20 cellular contexts compared by ENCODE assay signal in the genomic region with DNA sequence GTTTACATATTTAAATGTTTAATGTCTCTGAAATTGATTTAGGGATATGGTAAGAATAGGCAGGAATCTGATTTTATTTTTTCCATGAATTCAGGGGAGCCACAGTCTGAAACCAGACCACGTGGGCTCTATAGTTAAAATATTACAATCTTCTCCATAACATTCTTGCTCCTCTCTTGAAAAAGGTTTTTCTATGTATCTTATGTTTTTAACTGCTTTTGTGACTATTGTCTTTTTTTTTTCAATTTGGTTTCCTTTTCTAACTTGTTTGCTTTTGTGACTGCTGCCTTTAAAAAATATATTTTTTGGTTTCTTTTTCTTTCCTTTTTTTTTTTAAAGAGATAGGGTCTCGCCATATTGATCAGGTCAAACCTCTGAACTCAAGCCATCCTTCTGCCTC. TPM values are rescaled to one million over a fixed set of nuclear protein-coding genes. Genes with fewer than 3 reads are reported as not detected.
DNase-seq lines count a peak whose midpoint lies in the region; ATAC-seq, FAIRE-seq and TF ChIP-seq lines count a peak whose summit lies in the region.
"Had no signal": no experiment of that assay in that cellular context is flagged by ENCODE, and none has a peak within 500 bp of the region (broad histone marks: within the 10 kb centered on the region; RNA-seq: fewer than 3 reads in every experiment).

No MANE protein-coding gene starts in this region.

- peak overlapping the region; percentile 14 for H3K4me3 Mint-ChIP-seq in activated CD4-positive, alpha-beta T cell treated with anti-CD3 and anti-CD28 coated beads, Interleukin-2, amount 10 ng/mL, durations not matched to agents 24 days and 14 days
- H3K4me3 Mint-ChIP-seq in CD4-positive, CD25-positive, alpha-beta regulatory T cell, result peak overlapping the region in 3 of 4 donors; percentile 6 to 73 (median 66)
- H3K4me3 Mint-ChIP-seq in activated CD8-positive, alpha-beta T cell treated with anti-CD3 and anti-CD28 coated beads for 36 hours, result no peak overlapping the region
- H3K4me3 Mint-ChIP-seq: CD14-positive monocyte, GM23338 had no signal

- 56% methylated on average over 2 of the region's 2 CpGs for WGBS in K562 (ENCODE audit: insufficient coverage, low coverage, missing lambda C conversion rate)
- 73 to 80% (median 80%) methylated on average over 2 of the region's 2 CpGs for WGBS in ovary, 3 donors

- peak overlapping the region; percentile 59 for H3K4me3 ChIP-seq in CD4-positive, CD25-positive, alpha-beta regulatory T cell (ENCODE audit: low read depth, low read length)
- H3K4me3 ChIP-seq in K562 (no peak overlapping the region), ovary (no peak overlapping the region)
- H3K4me3 ChIP-seq: GM23338 had no signal

- peak overlapping the region; percentile 31 for H3K27ac ChIP-seq in CD4-positive, CD25-positive, alpha-beta regulatory T cell (ENCODE audit: insufficient read depth, low read length, poor library complexity, severe bottlenecking)
- peak overlapping the region; percentile 74; the same call in 2 of the 3 replicates for H3K27ac ChIP-seq in K562 (ENCODE audit: extremely low read depth, low read depth, low read length)
- no peak overlapping the region for H3K27ac ChIP-seq in ovary
- H3K27ac ChIP-seq: HL-60 had no signal

- H3K27me3 Mint-ChIP-seq in activated CD4-positive, alpha-beta T cell treated with anti-CD3 and anti-CD28 coated beads, Interleukin-2, amount 10 ng/mL, durations not matched to agents 24 days and 14 days, result no peaks in the 10 kb centered on the region
- no peaks in the 10 kb centered on the region for H3K27me3 Mint-ChIP-seq in CD4-positive, CD25-positive, alpha-beta regulatory T cell
- H3K27me3 Mint-ChIP-seq in activated CD8-positive, alpha-beta T cell treated with anti-CD3 and anti-CD28 coated beads for 36 hours, result no peaks in the 10 kb centered on the region

- no peaks in the 10 kb centered on the region for H3K36me3 ChIP-seq in CD4-positive, CD25-positive, alpha-beta regulatory T cell (ENCODE audit: control insufficient read depth, insufficient read depth, low read length)
- H3K36me3 ChIP-seq in K562 (ENCODE audit: control insufficient read depth, insufficient read depth, low read length) (no peaks in the 10 kb centered on the region), ovary (no peaks in the 10 kb centered on the region)

- peak overlapping the region in 1 of 2 experiments; percentile 29; a peak in 1 of 4 replicates for H3K9ac ChIP-seq in K562 (ENCODE audit: insufficient read depth in 1 of 2, low read depth in 2 of 2, low read length in 2 of 2)

- H3K9me3 Mint-ChIP-seq in activated CD4-positive, alpha-beta T cell treated with anti-CD3 and anti-CD28 coated beads, Interleukin-2, amount 10 ng/mL, durations not matched to agents 24 days and 14 days, result peaks cover 3% of the 10 kb centered on the region
- H3K9me3 Mint-ChIP-seq in CD4-positive, CD25-positive, alpha-beta regulatory T cell, result no peaks in the 10 kb centered on the region
- H3K9me3 Mint-ChIP-seq in activated CD8-positive, alpha-beta T cell treated with anti-CD3 and anti-CD28 coated beads for 36 hours, result no peaks in the 10 kb centered on the region
- H3K9me3 Mint-ChIP-seq: GM23338 had no signal

- no peaks in the 10 kb centered on the region for H3K27me3 ChIP-seq in CD4-positive, CD25-positive, alpha-beta regulatory T cell (ENCODE audit: control insufficient read depth, insufficient read depth, low read length)
- H3K27me3 ChIP-seq in K562 (ENCODE audit: control insufficient read depth in 2 of 2, insufficient read depth in 2 of 2, low read length in 2 of 2), result no peaks in the 10 kb centered on the region
- H3K27me3 ChIP-seq in ovary, result no peaks in the 10 kb centered on the region

- TF ChIP-seq RAD21 in K562 (CRISPR knock-in tag; conservative IDR thresholded peaks at IDR 0.05 in 1 of 2, IDR thresholded peaks at IDR 0.05 in 1 of 2), result no peak

- H3K4me1 ChIP-seq in CD4-positive, CD25-positive, alpha-beta regulatory T cell (ENCODE audit: control insufficient read depth, insufficient read depth, low read length, poor library complexity, severe bottlenecking), result peaks cover 39% of the 10 kb centered on the region
- H3K4me1 ChIP-seq in K562 (replicated peaks in 1 of 2; ENCODE audit: control insufficient read depth in 2 of 2, insufficient read depth in 2 of 2, low read length in 2 of 2) (peaks cover 21 to 84% of the 10 kb centered on the region in 2 experiments), ovary (ENCODE audit: insufficient read depth) (no peaks in the 10 kb centered on the region)

- H3K36me3 Mint-ChIP-seq in activated CD4-positive, alpha-beta T cell treated with anti-CD3 and anti-CD28 coated beads, Interleukin-2, amount 10 ng/mL, durations not matched to agents 24 days and 14 days (ENCODE audit: low read depth), result peaks cover 2% of the 10 kb centered on the region
- H3K36me3 Mint-ChIP-seq in CD4-positive, CD25-positive, alpha-beta regulatory T cell, result no peaks in the 10 kb centered on the region
- peaks cover 4% of the 10 kb centered on the region for H3K36me3 Mint-ChIP-seq in activated CD8-positive, alpha-beta T cell treated with anti-CD3 and anti-CD28 coated beads for 36 hours (ENCODE audit: low read depth)
- H3K36me3 Mint-ChIP-seq: CD14-positive monocyte had no signal

- no TSS peak for BruUV-seq in K562 (replicated peaks; lab: Mats Ljungman, UMichigan)

- H3K79me2 ChIP-seq in K562 (ENCODE audit: control insufficient read depth, insufficient read depth, low read length), result no peaks in the 10 kb centered on the region

- ATAC-seq in CD4-positive, CD25-positive, alpha-beta regulatory T cell (ENCODE audit: low read depth in 2 of 2), result no peak
- no peak for ATAC-seq in activated CD8-positive, alpha-beta T cell treated with anti-CD3 and anti-CD28 coated beads for 36 hours
- ATAC-seq in K562, result no peak
- ATAC-seq: GM23338 had no signal

- no peak for DNase-seq in activated CD4-positive, alpha-beta T cell treated with anti-CD3 and anti-CD28 coated beads, Interleukin-2, amount 10 ng/mL, durations not matched to agents 24 days and 14 days
- no peak for DNase-seq in activated CD4-positive, alpha-beta T cell treated with anti-CD3 and anti-CD28 coated beads for 4 hours
- no peak for DNase-seq in CD4-positive, CD25-positive, alpha-beta regulatory T cell
- no peak for DNase-seq in activated CD8-positive, alpha-beta T cell treated with anti-CD3 and anti-CD28 coated beads for 36 hours
- DNase-seq in K562 (ENCODE audit: extremely low read depth in 1 of 4, low spot score in 3 of 4), result no peak
- no peak for DNase-seq in ovary
- no peak for DNase-seq in SW480 (ENCODE audit: low spot score)
- DNase-seq in nucleus accumbens (lab: John Stamatoyannopoulos, UW), result no peak
- DNase-seq: DMS79, KBM-7, NCI-H1092 treated with DMSO at 0.1 percent for 48 hours, NCI-H1694, NCI-H2107, NCI-H345, NCI-H526 treated with DMSO at 0.1 percent for 48 hours, OCI-M1, RPMI8226 had no signal

- peak overlapping the region; percentile 88 for H2AFZ ChIP-seq in K562 (ENCODE audit: low read depth, low read length)
- H2AFZ ChIP-seq: GM23338 had no signal

- H3K9me3 ChIP-seq in CD4-positive, CD25-positive, alpha-beta regulatory T cell (ENCODE audit: control insufficient read depth in 2 of 2, low read length in 2 of 2), result no peaks in the 10 kb centered on the region
- no peaks in the 10 kb centered on the region for H3K9me3 ChIP-seq in K562 (replicated peaks; ENCODE audit: control insufficient read depth, insufficient read depth, low read depth, low read length)
- H3K9me3 ChIP-seq in ovary, result no peaks in the 10 kb centered on the region

- no peak overlapping the region for H3K4me2 ChIP-seq in K562 (ENCODE audit: insufficient read depth, low read length)
- H3K4me2 ChIP-seq: GM23338 had no signal

- no peak for TF ChIP-seq POLR2A in K562 (conservative IDR thresholded peaks at IDR 0.05)
- no peak for TF ChIP-seq POLR2A in ovary (IDR thresholded peaks at IDR 0.05)

- peak overlapping the region; percentile 61 for H3K27ac Mint-ChIP-seq in activated CD4-positive, alpha-beta T cell treated with anti-CD3 and anti-CD28 coated beads, Interleukin-2, amount 10 ng/mL, durations not matched to agents 24 days and 14 days
- H3K27ac Mint-ChIP-seq in CD4-positive, CD25-positive, alpha-beta regulatory T cell, result no peak overlapping the region
- H3K27ac Mint-ChIP-seq in activated CD8-positive, alpha-beta T cell treated with anti-CD3 and anti-CD28 coated beads for 36 hours, result peak overlapping the region; percentile 85
- H3K27ac Mint-ChIP-seq: CD14-positive monocyte, GM23338 had no signal

- FAIRE-seq in K562 (lab: Jason Lieb, UNC), result no peak

- CTCF ChIA-PET in activated CD8-positive, alpha-beta T cell treated with anti-CD3 and anti-CD28 coated beads for 36 hours (lab: Charles Lee), result interaction anchor here (2.4 kb wide), 1 partner anchor 20 kb away, joined by 11 read pairs; no protein-coding TSS in a partner anchor
- CTCF ChIA-PET in K562 (lab: Yijun Ruan, JAX; ENCODE audit: low intra/inter-chr PET ratio), result no interaction called here

- H4K20me1 ChIP-seq in K562 (replicated peaks; ENCODE audit: control insufficient read depth, insufficient read depth, low read length), result no peaks in the 10 kb centered on the region

- no peaks in the 10 kb centered on the region for H3K9me1 ChIP-seq in K562 (ENCODE audit: control insufficient read depth, insufficient read depth, low read length)

- peaks cover 69% of the 10 kb centered on the region for H3K4me1 Mint-ChIP-seq in activated CD4-positive, alpha-beta T cell treated with anti-CD3 and anti-CD28 coated beads, Interleukin-2, amount 10 ng/mL, durations not matched to agents 24 days and 14 days
- peaks cover 26 to 54% (median 43%) of the 10 kb centered on the region in 4 donors for H3K4me1 Mint-ChIP-seq in CD4-positive, CD25-positive, alpha-beta regulatory T cell
- peaks cover 78% of the 10 kb centered on the region for H3K4me1 Mint-ChIP-seq in activated CD8-positive, alpha-beta T cell treated with anti-CD3 and anti-CD28 coated beads for 36 hours (ENCODE audit: low read depth)

- TF ChIP-seq CTCF in activated CD8-positive, alpha-beta T cell treated with anti-CD3 and anti-CD28 coated beads for 36 hours (IDR thresholded peaks at IDR 0.05), result no peak
- no peak for TF ChIP-seq CTCF in K562 (IDR thresholded peaks at IDR 0.05 in 2 of 3, conservative IDR thresholded peaks at IDR 0.05 in 1 of 3; ENCODE audit: insufficient read depth in 2 of 3, low read depth in 1 of 3, low read length in 3 of 3)
- TF ChIP-seq CTCF in ovary (IDR thresholded peaks at IDR 0.05), result no peak

- in situ Hi-C loops in K562 (cut with MboI), result no loop called here

- POLR2A ChIA-PET in activated CD8-positive, alpha-beta T cell treated with anti-CD3 and anti-CD28 coated beads for 36 hours (lab: Charles Lee), result no interaction called here
- POLR2A ChIA-PET in K562 (lab: Yijun Ruan, JAX), result no interaction called here

- intact Hi-C loops in activated CD4-positive, alpha-beta T cell treated with anti-CD3 and anti-CD28 coated beads, Interleukin-2, amount 10 ng/mL, durations not matched to agents 24 days and 14 days (cut with micrococcal nuclease), result no loop called here
- intact Hi-C loops in activated CD8-positive, alpha-beta T cell treated with anti-CD3 and anti-CD28 coated beads for 36 hours (cut with micrococcal nuclease), result no loop called here
- intact Hi-C loops in K562 (cut with micrococcal nuclease) (no loop called here), ovary (cut with DNase I) (no loop called here)

- TF ChIP-seq EP300 in K562 (IDR thresholded peaks at IDR 0.05; ENCODE audit: low read length) (no peak), ovary (IDR thresholded peaks at IDR 0.05) (no peak)

RNA-seq across cellular contexts. Expression of a gene that starts 40.1 kb away (rescaled TPM):
- total RNA-seq in activated CD4-positive, alpha-beta T cell treated with anti-CD3 and anti-CD28 coated beads, Interleukin-2, amount 10 ng/mL, durations not matched to agents 24 days and 14 days, result 249 and 254 TPM in 2 replicates
- total RNA-seq in CD4-positive, CD25-positive, alpha-beta regulatory T cell, result 3,783 TPM
- polyA plus RNA-seq in CD4-positive, CD25-positive, alpha-beta regulatory T cell, result 100 to 1,000 TPM in 2 of 4 donors, 10 to 100 TPM in 2; 70.5 to 103 (median 86.4) TPM
- total RNA-seq in activated CD8-positive, alpha-beta T cell treated with anti-CD3 and anti-CD28 coated beads for 36 hours, result 100 to 1,000 TPM; 399 to 402 TPM
- 14.3 and 18.6 TPM in 2 replicates for total RNA-seq in K562 (2011; cell fraction: chromatin; rRNA removed; ENCODE audit: low replicate concordance)
- 8.0 and 9.1 TPM in 2 replicates for total RNA-seq in K562 (2011; cell fraction: nucleolus; rRNA removed)
- total RNA-seq in K562 (2011; cell fraction: nucleoplasm; rRNA removed), result 10.2 and 11.3 TPM in 2 replicates
- total RNA-seq in K562 (2014; rRNA removed) (5.9 and 6.2 TPM in 2 replicates), K562 (2014; rRNA removed; fragmentation: Illumina TruSeq; extraction: Trizol) (6.5 and 6.9 TPM in 2 replicates), K562 (2015; rRNA removed; fragmentation: Illumina TruSeq; extraction: Trizol) (4.6 TPM in 2 replicates), K562 (2021) (12.5 and 17.0 TPM in 2 replicates), ovary (100 to 1,000 TPM in 3 of 7 donors, 10 to 100 TPM in 4; 57.3 to 206 (median 99.5) TPM)
- polyA plus RNA-seq in K562 (2011; rRNA removed) (6.4 and 11.8 TPM in 2 replicates), K562 (2014; fragmentation: Illumina TruSeq; extraction: Trizol) (9.8 and 11.5 TPM in 2 replicates), K562 (2014; fragmentation: Nextera tagmentation; extraction: Ambion mirVana) (1 to 10 TPM in 1 of 2 experiments, under 1 TPM in 1; 0.79 to 1.3 TPM), K562 (2014; rRNA removed) (9.2 and 9.5 TPM in 2 replicates), ovary (10 to 100 TPM; 35.4 to 58.0 TPM)
- 2.5 and 5.0 TPM in 2 replicates for polyA plus RNA-seq in K562 (2011; cell fraction: cytosol; rRNA removed)
- 21.1 and 33.6 TPM in 2 replicates for polyA plus RNA-seq in K562 (2011; cell fraction: nucleus; rRNA removed)
- polyA plus RNA-seq in K562 (2012), result 5.7 and 26.6 TPM in 2 replicates
- 5.4 and 11.3 TPM in 2 replicates for polyA minus RNA-seq in K562 (2011; rRNA and poly(A)+ RNA removed)
- 2.9 and 4.6 TPM in 2 replicates for polyA minus RNA-seq in K562 (2011; cell fraction: cytosol; rRNA and poly(A)+ RNA removed)
- polyA minus RNA-seq in K562 (2011; cell fraction: nucleus; rRNA and poly(A)+ RNA removed), result 6.7 and 20.5 TPM in 2 replicates

Comparison
In these comparisons a context has a peak if more than half of its experiments do, and no peak if none do; other contexts are left out.
1. H3K27ac Mint-ChIP-seq: peak in activated CD4-positive, alpha-beta T cell treated with anti-CD3 and anti-CD28 coated beads, Interleukin-2, amount 10 ng/mL, durations not matched to agents 24 days and 14 days (single experiment) and activated CD8-positive, alpha-beta T cell treated with anti-CD3 and anti-CD28 coated beads for 36 hours (single experiment); none in CD4-positive, CD25-positive, alpha-beta regulatory T cell (0 of 3).
2. H3K27ac ChIP-seq: peak in CD4-positive, CD25-positive, alpha-beta regulatory T cell (single experiment) and K562 (single experiment); none in ovary (0 of 2).